ENCODE assay signal across 11 cellular contexts in genomic region chr12:112347521-112347920, GRCh38. TPM values are rescaled to one million over a fixed set of nuclear protein-coding genes. Genes with fewer than 3 reads are reported as not detected.
DNase-seq lines count a peak whose midpoint lies in the region; ATAC-seq, FAIRE-seq and TF ChIP-seq lines count a peak whose summit lies in the region.
"Had no signal": no experiment of that assay in that cellular context is flagged by ENCODE, and none has a peak within 500 bp of the region (broad histone marks: within the 10 kb centered on the region; RNA-seq: fewer than 3 reads in every experiment).

No MANE protein-coding gene starts in this region.

- H3K9me2 ChIP-seq in SK-N-SH, result no peaks in the 10 kb centered on the region
- no peaks in the 10 kb centered on the region for H3K9me2 ChIP-seq in PC-3 (replicated peaks; ENCODE audit: low read length)

- H3K4me1 ChIP-seq in SK-N-SH (ENCODE audit: control insufficient read depth in 1 of 2, insufficient read depth in 2 of 2, low read depth in 1 of 2, low read length in 1 of 2), result peaks cover 3 to 6% of the 10 kb centered on the region in 2 experiments; a peak in 2 of 4 replicates
- 0 out of 2 replicates have a peak, but pooled peaks cover 2% of the 10 kb centered on the region for H3K4me1 ChIP-seq in PC-3 (ENCODE audit: insufficient read depth, low read length)
- H3K4me1 ChIP-seq: body of pancreas had no signal

- intact Hi-C loops in PC-3 (cut with micrococcal nuclease), result no loop called here

- H2AFZ ChIP-seq in SK-N-SH (ENCODE audit: low read depth) (no peak overlapping the region), PC-3 (ENCODE audit: low read length) (no peak overlapping the region)

- no peak for TF ChIP-seq CTCF in SK-N-SH (IDR thresholded peaks at IDR 0.05)
- no peak for TF ChIP-seq CTCF in PC-3 (conservative IDR thresholded peaks at IDR 0.05; ENCODE audit: low read depth, low read length)

- H4K20me1 ChIP-seq in SK-N-SH (ENCODE audit: insufficient read depth) (peaks cover 23% of the 10 kb centered on the region), PC-3 (ENCODE audit: low read length) (no peaks in the 10 kb centered on the region)

- no peaks in the 10 kb centered on the region for H3F3A ChIP-seq in SK-N-SH (replicated peaks; ENCODE audit: insufficient read depth)
- H3F3A ChIP-seq in PC-3 (ENCODE audit: low read length, unreplicated experiment), result no peaks in the 10 kb centered on the region

- H3K27ac ChIP-seq in SK-N-SH (ENCODE audit: low read depth in 2 of 2, low read length in 1 of 2) (no peak overlapping the region), PC-3 (ENCODE audit: low read length) (no peak overlapping the region)
- H3K27ac ChIP-seq: body of pancreas had no signal

- no peak for FAIRE-seq in urothelium cell line (lab: Jason Lieb, UNC)

- CTCF ChIA-PET in SK-N-SH (lab: Yijun Ruan, JAX), result interaction anchor here (0.8 kb wide), 1 partner anchor 21 kb away, joined by 4 read pairs; no protein-coding TSS in a partner anchor
- CTCF ChIA-PET in PC-3 (lab: Charles Lee), result no interaction called here

- H3K27me3 ChIP-seq in SK-N-SH (ENCODE audit: insufficient read depth) (no peaks in the 10 kb centered on the region), PC-3 (ENCODE audit: low read length) (no peaks in the 10 kb centered on the region)
- H3K27me3 ChIP-seq: body of pancreas had no signal

- no peak overlapping the region for H3K4me3 ChIP-seq in SK-N-SH (ENCODE audit: low read depth in 2 of 2, low read length in 1 of 2)
- no peak overlapping the region for H3K4me3 ChIP-seq in PC-3 (ENCODE audit: low read length)
- H3K4me3 ChIP-seq: body of pancreas had no signal

- H3K4me2 ChIP-seq in SK-N-SH (no peak overlapping the region), PC-3 (ENCODE audit: low read length) (no peak overlapping the region)

- H3K79me2 ChIP-seq in SK-N-SH (ENCODE audit: insufficient read depth) (peaks cover 89% of the 10 kb centered on the region), PC-3 (ENCODE audit: low read length) (peaks cover 44% of the 10 kb centered on the region)

- no peak overlapping the region for H3K9ac ChIP-seq in SK-N-SH
- H3K9ac ChIP-seq in PC-3 (ENCODE audit: low read length), result no peak overlapping the region

- ATAC-seq in HG02610 (IDR thresholded peaks at IDR 0.05; ENCODE audit: unreplicated experiment) (peak; percentile 73), PC-3 (no peak)
- ATAC-seq: body of pancreas had no signal

- no peak for TF ChIP-seq RAD21 in SK-N-SH (IDR thresholded peaks at IDR 0.05; ENCODE audit: low read length)

- no TSS peak for BruUV-seq in PC-3 (replicated peaks; lab: Mats Ljungman, UMichigan)

- POLR2A ChIA-PET in SK-N-SH (lab: Yijun Ruan, JAX) (no interaction called here), PC-3 (lab: Charles Lee; ENCODE audit: unreplicated experiment) (no interaction called here)

- H3K9me3 ChIP-seq in SK-N-SH (no peaks in the 10 kb centered on the region), PC-3 (ENCODE audit: low read length) (no peaks in the 10 kb centered on the region)
- H3K9me3 ChIP-seq: body of pancreas had no signal

- WGBS in SK-N-SH (ENCODE audit: low lambda C conversion rate), result 75% methylated on average over 3 of the region's 3 CpGs

- peak; percentile 88 for DNase-seq in EL
- DNase-seq in SK-N-SH, result no peak
- DNase-seq in hepatic stellate cell (ENCODE audit: low spot score), result peak; percentile 19
- DNase-seq in globus pallidus (ENCODE audit: low spot score), result no peak
- DNase-seq in HuH-7 (ENCODE audit: low spot score), result no peak
- DNase-seq in urothelium cell line (ENCODE audit: low spot score), result no peak
- no peak for DNase-seq in PC-3
- DNase-seq: activated CD4-positive, CD25-positive, alpha-beta regulatory T cell treated with anti-CD3 and anti-CD28 coated beads, Interleukin-2, amount 50 U/mL, for 72 hours; body of pancreas; NCI-H510A treated with DMSO at 0.1 percent for 48 hours had no signal

- no peaks in the 10 kb centered on the region for H3K36me3 ChIP-seq in SK-N-SH (replicated peaks in 1 of 2; ENCODE audit: control insufficient read depth in 1 of 2, insufficient read depth in 2 of 2, low read length in 1 of 2)
- no peaks in the 10 kb centered on the region for H3K36me3 ChIP-seq in PC-3 (ENCODE audit: low read depth, low read length)

- TF ChIP-seq EP300 in SK-N-SH (IDR thresholded peaks at IDR 0.05; ENCODE audit: borderline replicate concordance in 1 of 2, low read depth in 1 of 2, low read length in 1 of 2), result no peak

TF ChIP-seq in SK-N-SH, 30 proteins besides CTCF, POLR2A, EP300 and RAD21:
- no peak for TF ChIP-seq FOXM1 (IDR thresholded peaks at IDR 0.05; ENCODE audit: low read depth)
- no peak for TF ChIP-seq USF2 (IDR thresholded peaks at IDR 0.05; ENCODE audit: borderline replicate concordance, low read depth, low read length)
- TF ChIP-seq JUND (IDR thresholded peaks at IDR 0.05), result no peak
- no peak for TF ChIP-seq RXRA (IDR thresholded peaks at IDR 0.05; ENCODE audit: borderline replicate concordance, low read depth)
- peak; percentile 28; the same call in 1 of the 2 replicates for TF ChIP-seq TCF12 (IDR thresholded peaks at IDR 0.05)
- TF ChIP-seq TAF1 (IDR thresholded peaks at IDR 0.05; ENCODE audit: borderline replicate concordance, low read depth, low read length), result no peak

RNA-seq across cellular contexts. Expression of gene HECTD4, which starts 34.7 kb away (rescaled TPM):
- 9.3 and 14.6 TPM in 2 replicates for polyA plus RNA-seq in SK-N-SH (2012; rRNA removed)
- 6.3 and 7.8 TPM in 2 replicates for polyA plus RNA-seq in SK-N-SH (2012; cell fraction: cytosol; rRNA removed)
- polyA plus RNA-seq in SK-N-SH (2012; cell fraction: nucleus; rRNA removed), result 62.9 and 77.2 TPM in 2 replicates
- 24.6 and 31.2 TPM in 2 replicates for total RNA-seq in PC-3 (2014; rRNA removed)

Comparison
In these comparisons a context has a peak if more than half of its experiments do, and no peak if none do; other contexts are left out.
1. DNase-seq: peak in EL (single experiment) and hepatic stellate cell (single experiment); none in SK-N-SH (single experiment), globus pallidus (single experiment), HuH-7 (single experiment), urothelium cell line (single experiment) and PC-3 (single experiment).